Comparison of ENCODE assay signal across 8 cellular contexts in genomic region chr2:218898109-218898878, GRCh38. TPM values are rescaled to one million over a fixed set of nuclear protein-coding genes. Genes with fewer than 3 reads are reported as not detected.
DNase-seq lines count a peak whose midpoint lies in the region; ATAC-seq and TF ChIP-seq lines count a peak whose summit lies in the region.

No MANE protein-coding gene starts in this region.

- ATAC-seq in lower lobe of right lung: peak; percentile 86 to 87

- peaks cover 36% of the 10 kb centered on the region for H3K4me1 ChIP-seq in lower lobe of right lung

- intact Hi-C loops in lower lobe of right lung (cut with DNase I): no loop called here

- peak; percentile 96 for TF ChIP-seq CTCF in lower lobe of right lung (IDR thresholded peaks at IDR 0.05)

- H3K4me3 ChIP-seq in H7 (ENCODE audit: insufficient read depth, low read depth, low read length) (no peak overlapping the region), lower lobe of right lung (no peak overlapping the region)

- DNase-seq in ELR (ENCODE audit: low read depth) (peak; percentile 59), H7 (peak; percentile 95), NCI-H1694 (lab: John Stamatoyannopoulos, UW) (peak; percentile 29), cerebellar cortex (ENCODE audit: low spot score) (peak; percentile 43), lower lobe of right lung (peak; percentile 81), NCI-H446 treated with DMSO at 0.1 percent for 48 hours (lab: John Stamatoyannopoulos, UW) (no peak)
- peak; percentile 72 to 80 for DNase-seq in activated CD4-positive, alpha-beta T cell treated with anti-CD3 and anti-CD28 coated beads for 24 hours (ENCODE audit: low read depth in 2 of 2)
- peak; percentile 61 to 73 for DNase-seq in stimulated activated CD8-positive, alpha-beta memory T cell treated with anti-CD3 and anti-CD28 coated beads, Interleukin-2, amount 100 ng/mL, for 1 hour (ENCODE audit: low read depth in 2 of 2)

- H3K9me3 ChIP-seq in lower lobe of right lung: no peaks in the 10 kb centered on the region

- no peaks in the 10 kb centered on the region for H3K36me3 ChIP-seq in H7 (replicated peaks; ENCODE audit: control insufficient read depth, insufficient read depth, low read length)
- H3K36me3 ChIP-seq in lower lobe of right lung: no peaks in the 10 kb centered on the region

- H3K27me3 ChIP-seq in H7 (ENCODE audit: control insufficient read depth, insufficient read depth, low read length) (peaks cover 83% of the 10 kb centered on the region), lower lobe of right lung (ENCODE audit: low read depth) (peaks cover 87% of the 10 kb centered on the region)

- H3K27ac ChIP-seq in lower lobe of right lung: no peak overlapping the region

RNA-seq across cellular contexts. Expression of gene WNT10A, which starts 17.6 kb away (rescaled TPM):
- total RNA-seq in H7 (2014; rRNA removed; shearing (Covaris generic)): 0.33 TPM in 1 of 2 replicates, not detected in the other
- 0.35 TPM for total RNA-seq in lower lobe of right lung

RNA-seq across cellular contexts. Expression of gene WNT6, which starts 38.7 kb away (rescaled TPM):
- total RNA-seq in H7 (2014; rRNA removed; shearing (Covaris generic)): not detected in 2 replicates
- 0.44 TPM for total RNA-seq in lower lobe of right lung
